1 cellular context compared by ENCODE assay signal in the genomic region with DNA sequence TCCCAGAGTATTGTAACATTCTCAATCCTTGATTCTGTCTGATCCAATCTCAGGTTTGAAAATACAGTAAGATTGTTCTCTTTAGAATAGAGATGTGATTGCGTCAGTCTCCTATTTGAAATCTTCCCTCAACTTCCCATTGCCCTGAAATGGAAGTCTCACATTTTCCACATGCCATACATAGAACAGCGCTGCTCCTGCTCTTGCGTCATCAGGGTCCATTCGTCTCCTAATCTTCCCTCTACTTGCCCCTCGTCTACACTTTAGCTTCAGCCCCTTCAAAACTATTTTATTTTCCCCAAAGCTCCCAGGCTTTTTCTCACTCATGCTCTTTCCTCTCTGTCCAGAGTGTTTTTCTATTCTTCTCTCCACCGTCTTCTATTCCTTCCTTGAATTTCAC.
TF ChIP-seq lines count a peak whose summit lies in the region.

No MANE protein-coding gene starts in this region.

TF ChIP-seq in GM23338, 12 proteins besides CTCF, POLR2A, EP300 and RAD21 (continued from another document):
- TF ChIP-seq NANOG (IDR thresholded peaks at IDR 0.05; ENCODE audit: borderline replicate concordance), result no peak
- TF ChIP-seq, protein P1, sequence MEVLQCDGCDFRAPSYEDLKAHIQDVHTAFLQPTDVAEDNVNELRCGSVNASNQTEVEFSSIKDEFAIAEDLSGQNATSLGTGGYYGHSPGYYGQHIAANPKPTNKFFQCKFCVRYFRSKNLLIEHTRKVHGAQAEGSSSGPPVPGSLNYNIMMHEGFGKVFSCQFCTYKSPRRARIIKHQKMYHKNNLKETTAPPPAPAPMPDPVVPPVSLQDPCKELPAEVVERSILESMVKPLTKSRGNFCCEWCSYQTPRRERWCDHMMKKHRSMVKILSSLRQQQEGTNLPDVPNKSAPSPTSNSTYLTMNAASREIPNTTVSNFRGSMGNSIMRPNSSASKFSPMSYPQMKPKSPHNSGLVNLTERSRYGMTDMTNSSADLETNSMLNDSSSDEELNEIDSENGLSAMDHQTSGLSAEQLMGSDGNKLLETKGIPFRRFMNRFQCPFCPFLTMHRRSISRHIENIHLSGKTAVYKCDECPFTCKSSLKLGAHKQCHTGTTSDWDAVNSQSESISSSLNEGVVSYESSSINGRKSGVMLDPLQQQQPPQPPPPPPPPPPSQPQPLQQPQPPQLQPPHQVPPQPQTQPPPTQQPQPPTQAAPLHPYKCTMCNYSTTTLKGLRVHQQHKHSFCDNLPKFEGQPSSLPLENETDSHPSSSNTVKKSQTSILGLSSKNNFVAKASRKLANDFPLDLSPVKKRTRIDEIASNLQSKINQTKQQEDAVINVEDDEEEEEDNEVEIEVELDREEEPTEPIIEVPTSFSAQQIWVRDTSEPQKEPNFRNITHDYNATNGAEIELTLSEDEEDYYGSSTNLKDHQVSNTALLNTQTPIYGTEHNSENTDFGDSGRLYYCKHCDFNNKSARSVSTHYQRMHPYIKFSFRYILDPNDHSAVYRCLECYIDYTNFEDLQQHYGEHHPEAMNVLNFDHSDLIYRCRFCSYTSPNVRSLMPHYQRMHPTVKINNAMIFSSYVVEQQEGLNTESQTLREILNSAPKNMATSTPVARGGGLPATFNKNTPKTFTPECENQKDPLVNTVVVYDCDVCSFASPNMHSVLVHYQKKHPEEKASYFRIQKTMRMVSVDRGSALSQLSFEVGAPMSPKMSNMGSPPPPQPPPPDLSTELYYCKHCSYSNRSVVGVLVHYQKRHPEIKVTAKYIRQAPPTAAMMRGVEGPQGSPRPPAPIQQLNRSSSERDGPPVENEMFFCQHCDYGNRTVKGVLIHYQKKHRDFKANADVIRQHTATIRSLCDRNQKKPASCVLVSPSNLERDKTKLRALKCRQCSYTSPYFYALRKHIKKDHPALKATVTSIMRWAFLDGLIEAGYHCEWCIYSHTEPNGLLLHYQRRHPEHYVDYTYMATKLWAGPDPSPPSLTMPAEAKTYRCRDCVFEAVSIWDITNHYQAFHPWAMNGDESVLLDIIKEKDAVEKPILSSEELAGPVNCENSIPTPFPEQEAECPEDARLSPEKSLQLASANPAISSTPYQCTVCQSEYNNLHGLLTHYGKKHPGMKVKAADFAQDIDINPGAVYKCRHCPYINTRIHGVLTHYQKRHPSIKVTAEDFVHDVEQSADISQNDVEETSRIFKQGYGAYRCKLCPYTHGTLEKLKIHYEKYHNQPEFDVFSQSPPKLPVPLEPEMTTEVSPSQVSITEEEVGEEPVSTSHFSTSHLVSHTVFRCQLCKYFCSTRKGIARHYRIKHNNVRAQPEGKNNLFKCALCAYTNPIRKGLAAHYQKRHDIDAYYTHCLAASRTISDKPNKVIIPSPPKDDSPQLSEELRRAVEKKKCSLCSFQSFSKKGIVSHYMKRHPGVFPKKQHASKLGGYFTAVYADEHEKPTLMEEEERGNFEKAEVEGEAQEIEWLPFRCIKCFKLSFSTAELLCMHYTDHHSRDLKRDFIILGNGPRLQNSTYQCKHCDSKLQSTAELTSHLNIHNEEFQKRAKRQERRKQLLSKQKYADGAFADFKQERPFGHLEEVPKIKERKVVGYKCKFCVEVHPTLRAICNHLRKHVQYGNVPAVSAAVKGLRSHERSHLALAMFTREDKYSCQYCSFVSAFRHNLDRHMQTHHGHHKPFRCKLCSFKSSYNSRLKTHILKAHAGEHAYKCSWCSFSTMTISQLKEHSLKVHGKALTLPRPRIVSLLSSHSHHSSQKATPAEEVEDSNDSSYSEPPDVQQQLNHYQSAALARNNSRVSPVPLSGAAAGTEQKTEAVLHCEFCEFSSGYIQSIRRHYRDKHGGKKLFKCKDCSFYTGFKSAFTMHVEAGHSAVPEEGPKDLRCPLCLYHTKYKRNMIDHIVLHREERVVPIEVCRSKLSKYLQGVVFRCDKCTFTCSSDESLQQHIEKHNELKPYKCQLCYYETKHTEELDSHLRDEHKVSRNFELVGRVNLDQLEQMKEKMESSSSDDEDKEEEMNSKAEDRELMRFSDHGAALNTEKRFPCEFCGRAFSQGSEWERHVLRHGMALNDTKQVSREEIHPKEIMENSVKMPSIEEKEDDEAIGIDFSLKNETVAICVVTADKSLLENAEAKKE (CRISPR knock-in tag; IDR thresholded peaks at IDR 0.05), result no peak
- TF ChIP-seq CREB1 (CRISPR knock-in tag; IDR thresholded peaks at IDR 0.05; ENCODE audit: low read depth), result no peak
- TF ChIP-seq, protein P2, sequence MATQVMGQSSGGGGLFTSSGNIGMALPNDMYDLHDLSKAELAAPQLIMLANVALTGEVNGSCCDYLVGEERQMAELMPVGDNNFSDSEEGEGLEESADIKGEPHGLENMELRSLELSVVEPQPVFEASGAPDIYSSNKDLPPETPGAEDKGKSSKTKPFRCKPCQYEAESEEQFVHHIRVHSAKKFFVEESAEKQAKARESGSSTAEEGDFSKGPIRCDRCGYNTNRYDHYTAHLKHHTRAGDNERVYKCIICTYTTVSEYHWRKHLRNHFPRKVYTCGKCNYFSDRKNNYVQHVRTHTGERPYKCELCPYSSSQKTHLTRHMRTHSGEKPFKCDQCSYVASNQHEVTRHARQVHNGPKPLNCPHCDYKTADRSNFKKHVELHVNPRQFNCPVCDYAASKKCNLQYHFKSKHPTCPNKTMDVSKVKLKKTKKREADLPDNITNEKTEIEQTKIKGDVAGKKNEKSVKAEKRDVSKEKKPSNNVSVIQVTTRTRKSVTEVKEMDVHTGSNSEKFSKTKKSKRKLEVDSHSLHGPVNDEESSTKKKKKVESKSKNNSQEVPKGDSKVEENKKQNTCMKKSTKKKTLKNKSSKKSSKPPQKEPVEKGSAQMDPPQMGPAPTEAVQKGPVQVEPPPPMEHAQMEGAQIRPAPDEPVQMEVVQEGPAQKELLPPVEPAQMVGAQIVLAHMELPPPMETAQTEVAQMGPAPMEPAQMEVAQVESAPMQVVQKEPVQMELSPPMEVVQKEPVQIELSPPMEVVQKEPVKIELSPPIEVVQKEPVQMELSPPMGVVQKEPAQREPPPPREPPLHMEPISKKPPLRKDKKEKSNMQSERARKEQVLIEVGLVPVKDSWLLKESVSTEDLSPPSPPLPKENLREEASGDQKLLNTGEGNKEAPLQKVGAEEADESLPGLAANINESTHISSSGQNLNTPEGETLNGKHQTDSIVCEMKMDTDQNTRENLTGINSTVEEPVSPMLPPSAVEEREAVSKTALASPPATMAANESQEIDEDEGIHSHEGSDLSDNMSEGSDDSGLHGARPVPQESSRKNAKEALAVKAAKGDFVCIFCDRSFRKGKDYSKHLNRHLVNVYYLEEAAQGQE (IDR thresholded peaks at IDR 0.05; ENCODE audit: unreplicated experiment), result no peak
- no peak for TF ChIP-seq POLR2AphosphoS5 (IDR thresholded peaks at IDR 0.05; ENCODE audit: low read depth)
- no peak for TF ChIP-seq STAT1 (IDR thresholded peaks at IDR 0.05; ENCODE audit: unreplicated experiment)
- TF ChIP-seq EZH2phosphoT487 (IDR thresholded peaks at IDR 0.05; ENCODE audit: unreplicated experiment), result no peak
- no peak for TF ChIP-seq ZNF331 (CRISPR knock-in tag; IDR thresholded peaks at IDR 0.05; ENCODE audit: low read depth)
- no peak for TF ChIP-seq EZH2 (IDR thresholded peaks at IDR 0.05; ENCODE audit: low read depth, unreplicated experiment)
- TF ChIP-seq, protein P3, sequence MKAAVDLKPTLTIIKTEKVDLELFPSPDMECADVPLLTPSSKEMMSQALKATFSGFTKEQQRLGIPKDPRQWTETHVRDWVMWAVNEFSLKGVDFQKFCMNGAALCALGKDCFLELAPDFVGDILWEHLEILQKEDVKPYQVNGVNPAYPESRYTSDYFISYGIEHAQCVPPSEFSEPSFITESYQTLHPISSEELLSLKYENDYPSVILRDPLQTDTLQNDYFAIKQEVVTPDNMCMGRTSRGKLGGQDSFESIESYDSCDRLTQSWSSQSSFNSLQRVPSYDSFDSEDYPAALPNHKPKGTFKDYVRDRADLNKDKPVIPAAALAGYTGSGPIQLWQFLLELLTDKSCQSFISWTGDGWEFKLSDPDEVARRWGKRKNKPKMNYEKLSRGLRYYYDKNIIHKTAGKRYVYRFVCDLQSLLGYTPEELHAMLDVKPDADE (IDR thresholded peaks at IDR 0.05), result no peak
- TF ChIP-seq ZNF114 (CRISPR knock-in tag; IDR thresholded peaks at IDR 0.05), result no peak
